2 cellular contexts compared by ENCODE assay signal in the genomic region with DNA sequence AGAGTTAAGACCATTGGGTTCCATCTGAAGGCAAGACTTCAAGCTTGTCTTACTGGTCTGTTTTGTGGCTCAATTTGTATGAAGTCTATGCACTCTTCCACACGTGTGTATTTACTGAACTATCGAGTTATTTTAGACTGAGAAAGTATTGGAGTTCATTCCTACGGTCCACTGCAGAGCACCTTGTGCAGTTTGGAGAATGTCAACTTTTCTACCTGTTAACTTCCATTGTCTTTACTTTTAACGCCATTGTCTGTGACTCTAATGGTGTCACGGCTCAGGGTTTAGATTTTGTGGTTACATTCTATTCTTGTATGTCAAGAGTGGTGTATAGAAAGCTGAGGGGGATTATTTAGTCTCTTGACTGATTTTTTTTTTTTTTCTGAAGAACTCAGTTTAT.
TF ChIP-seq lines count a peak whose summit lies in the region.

No MANE protein-coding gene starts in this region.

TF ChIP-seq in HEK293, 187 proteins besides CTCF, POLR2A, EP300 and RAD21:
- TF ChIP-seq SCRT2 (tag by site-specific recombination; IDR thresholded peaks at IDR 0.05): peak; percentile 34; the same call in 1 of the 2 replicates
- TF ChIP-seq ZNF530 (tag by site-specific recombination; IDR thresholded peaks at IDR 0.05; ENCODE audit: low read depth): no peak
- no peak for TF ChIP-seq ZNF311 (tag by site-specific recombination; IDR thresholded peaks at IDR 0.05; ENCODE audit: borderline replicate concordance)

TF ChIP-seq in GM12878, 131 proteins besides CTCF, POLR2A, EP300 and RAD21:
- TF ChIP-seq, protein P1, sequence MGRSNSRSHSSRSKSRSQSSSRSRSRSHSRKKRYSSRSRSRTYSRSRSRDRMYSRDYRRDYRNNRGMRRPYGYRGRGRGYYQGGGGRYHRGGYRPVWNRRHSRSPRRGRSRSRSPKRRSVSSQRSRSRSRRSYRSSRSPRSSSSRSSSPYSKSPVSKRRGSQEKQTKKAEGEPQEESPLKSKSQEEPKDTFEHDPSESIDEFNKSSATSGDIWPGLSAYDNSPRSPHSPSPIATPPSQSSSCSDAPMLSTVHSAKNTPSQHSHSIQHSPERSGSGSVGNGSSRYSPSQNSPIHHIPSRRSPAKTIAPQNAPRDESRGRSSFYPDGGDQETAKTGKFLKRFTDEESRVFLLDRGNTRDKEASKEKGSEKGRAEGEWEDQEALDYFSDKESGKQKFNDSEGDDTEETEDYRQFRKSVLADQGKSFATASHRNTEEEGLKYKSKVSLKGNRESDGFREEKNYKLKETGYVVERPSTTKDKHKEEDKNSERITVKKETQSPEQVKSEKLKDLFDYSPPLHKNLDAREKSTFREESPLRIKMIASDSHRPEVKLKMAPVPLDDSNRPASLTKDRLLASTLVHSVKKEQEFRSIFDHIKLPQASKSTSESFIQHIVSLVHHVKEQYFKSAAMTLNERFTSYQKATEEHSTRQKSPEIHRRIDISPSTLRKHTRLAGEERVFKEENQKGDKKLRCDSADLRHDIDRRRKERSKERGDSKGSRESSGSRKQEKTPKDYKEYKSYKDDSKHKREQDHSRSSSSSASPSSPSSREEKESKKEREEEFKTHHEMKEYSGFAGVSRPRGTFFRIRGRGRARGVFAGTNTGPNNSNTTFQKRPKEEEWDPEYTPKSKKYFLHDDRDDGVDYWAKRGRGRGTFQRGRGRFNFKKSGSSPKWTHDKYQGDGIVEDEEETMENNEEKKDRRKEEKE (IDR thresholded peaks at IDR 0.05): no peak
- TF ChIP-seq SMC3 (IDR thresholded peaks at IDR 0.05; ENCODE audit: borderline replicate concordance, low read length): 0 out of 2 replicates have a peak, but pooled peaks have one; percentile 5
- TF ChIP-seq ZBTB4 (CRISPR knock-in tag; IDR thresholded peaks at IDR 0.05): no peak
- TF ChIP-seq MTA2 (IDR thresholded peaks at IDR 0.05; ENCODE audit: low read depth): no peak
- TF ChIP-seq SRF (IDR thresholded peaks at IDR 0.05; ENCODE audit: low read depth in 2 of 2, low read length in 2 of 2): no peak
- TF ChIP-seq MEF2A (IDR thresholded peaks at IDR 0.05; ENCODE audit: insufficient read depth, low read depth, low read length): 0 out of 2 replicates have a peak, but pooled peaks have one; percentile 26
- TF ChIP-seq PBX3 (IDR thresholded peaks at IDR 0.05; ENCODE audit: insufficient replicate concordance, low read depth, low read length): no peak
- 0 out of 2 replicates have a peak, but pooled peaks have one; percentile 80 for TF ChIP-seq CHD1 (IDR thresholded peaks at IDR 0.05; ENCODE audit: low read depth, low read length)
- TF ChIP-seq, protein P2, sequence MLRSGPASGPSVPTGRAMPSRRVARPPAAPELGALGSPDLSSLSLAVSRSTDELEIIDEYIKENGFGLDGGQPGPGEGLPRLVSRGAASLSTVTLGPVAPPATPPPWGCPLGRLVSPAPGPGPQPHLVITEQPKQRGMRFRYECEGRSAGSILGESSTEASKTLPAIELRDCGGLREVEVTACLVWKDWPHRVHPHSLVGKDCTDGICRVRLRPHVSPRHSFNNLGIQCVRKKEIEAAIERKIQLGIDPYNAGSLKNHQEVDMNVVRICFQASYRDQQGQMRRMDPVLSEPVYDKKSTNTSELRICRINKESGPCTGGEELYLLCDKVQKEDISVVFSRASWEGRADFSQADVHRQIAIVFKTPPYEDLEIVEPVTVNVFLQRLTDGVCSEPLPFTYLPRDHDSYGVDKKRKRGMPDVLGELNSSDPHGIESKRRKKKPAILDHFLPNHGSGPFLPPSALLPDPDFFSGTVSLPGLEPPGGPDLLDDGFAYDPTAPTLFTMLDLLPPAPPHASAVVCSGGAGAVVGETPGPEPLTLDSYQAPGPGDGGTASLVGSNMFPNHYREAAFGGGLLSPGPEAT (IDR thresholded peaks at IDR 0.05; ENCODE audit: low read depth): peak; percentile 39; the same call in 1 of the 2 replicates
- peak; percentile 38; the same call in 1 of the 2 replicates for TF ChIP-seq ZNF384 (IDR thresholded peaks at IDR 0.05; ENCODE audit: borderline replicate concordance, low read depth, low read length)
- TF ChIP-seq, protein P3, sequence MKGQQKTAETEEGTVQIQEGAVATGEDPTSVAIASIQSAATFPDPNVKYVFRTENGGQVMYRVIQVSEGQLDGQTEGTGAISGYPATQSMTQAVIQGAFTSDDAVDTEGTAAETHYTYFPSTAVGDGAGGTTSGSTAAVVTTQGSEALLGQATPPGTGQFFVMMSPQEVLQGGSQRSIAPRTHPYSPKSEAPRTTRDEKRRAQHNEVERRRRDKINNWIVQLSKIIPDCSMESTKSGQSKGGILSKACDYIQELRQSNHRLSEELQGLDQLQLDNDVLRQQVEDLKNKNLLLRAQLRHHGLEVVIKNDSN (IDR thresholded peaks at IDR 0.05; ENCODE audit: borderline replicate concordance, extremely low read length, insufficient read depth, low read depth, low read length): no peak
- no peak for TF ChIP-seq ZNF24 (IDR thresholded peaks at IDR 0.05)
- TF ChIP-seq TCF3 (IDR thresholded peaks at IDR 0.05; ENCODE audit: borderline replicate concordance, insufficient read depth, low read depth, low read length): no peak
- TF ChIP-seq SIX5 (IDR thresholded peaks at IDR 0.05; ENCODE audit: low read depth, low read length, severe bottlenecking): no peak
- 0 out of 2 replicates have a peak, but pooled peaks have one; percentile 39 for TF ChIP-seq WRNIP1 (IDR thresholded peaks at IDR 0.05; ENCODE audit: borderline replicate concordance, low read depth, low read length)
- peak; percentile 37; the same call in 1 of the 2 replicates for TF ChIP-seq MXI1 (IDR thresholded peaks at IDR 0.05; ENCODE audit: low read depth, low read length)
- TF ChIP-seq SMAD1 (IDR thresholded peaks at IDR 0.05; ENCODE audit: low read depth, partially characterized antibody): no peak
- TF ChIP-seq BACH1 (IDR thresholded peaks at IDR 0.05; ENCODE audit: borderline replicate concordance): no peak
- TF ChIP-seq, protein P4, sequence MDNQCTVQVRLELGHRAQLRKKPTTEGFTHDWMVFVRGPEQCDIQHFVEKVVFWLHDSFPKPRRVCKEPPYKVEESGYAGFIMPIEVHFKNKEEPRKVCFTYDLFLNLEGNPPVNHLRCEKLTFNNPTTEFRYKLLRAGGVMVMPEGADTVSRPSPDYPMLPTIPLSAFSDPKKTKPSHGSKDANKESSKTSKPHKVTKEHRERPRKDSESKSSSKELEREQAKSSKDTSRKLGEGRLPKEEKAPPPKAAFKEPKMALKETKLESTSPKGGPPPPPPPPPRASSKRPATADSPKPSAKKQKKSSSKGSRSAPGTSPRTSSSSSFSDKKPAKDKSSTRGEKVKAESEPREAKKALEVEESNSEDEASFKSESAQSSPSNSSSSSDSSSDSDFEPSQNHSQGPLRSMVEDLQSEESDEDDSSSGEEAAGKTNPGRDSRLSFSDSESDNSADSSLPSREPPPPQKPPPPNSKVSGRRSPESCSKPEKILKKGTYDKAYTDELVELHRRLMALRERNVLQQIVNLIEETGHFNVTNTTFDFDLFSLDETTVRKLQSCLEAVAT (IDR thresholded peaks at IDR 0.05): peak; percentile 63
- TF ChIP-seq, protein P5, sequence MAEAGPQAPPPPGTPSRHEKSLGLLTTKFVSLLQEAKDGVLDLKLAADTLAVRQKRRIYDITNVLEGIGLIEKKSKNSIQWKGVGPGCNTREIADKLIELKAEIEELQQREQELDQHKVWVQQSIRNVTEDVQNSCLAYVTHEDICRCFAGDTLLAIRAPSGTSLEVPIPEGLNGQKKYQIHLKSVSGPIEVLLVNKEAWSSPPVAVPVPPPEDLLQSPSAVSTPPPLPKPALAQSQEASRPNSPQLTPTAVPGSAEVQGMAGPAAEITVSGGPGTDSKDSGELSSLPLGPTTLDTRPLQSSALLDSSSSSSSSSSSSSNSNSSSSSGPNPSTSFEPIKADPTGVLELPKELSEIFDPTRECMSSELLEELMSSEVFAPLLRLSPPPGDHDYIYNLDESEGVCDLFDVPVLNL (IDR thresholded peaks at IDR 0.05; ENCODE audit: low read depth, low read length): no peak
- TF ChIP-seq SREBF1 (IDR thresholded peaks at IDR 0.05; ENCODE audit: low read length): no peak
- TF ChIP-seq RUNX3 (IDR thresholded peaks at IDR 0.05; ENCODE audit: low read length): peak; percentile 83
- no peak for TF ChIP-seq ZNF622 (IDR thresholded peaks at IDR 0.05)
- TF ChIP-seq JUNB (IDR thresholded peaks at IDR 0.05): no peak
